Comparison of ENCODE assay signal across 9 cellular contexts in genomic region chr7:103445228-103446020, GRCh38.
DNase-seq lines count a peak whose midpoint lies in the region; ATAC-seq, FAIRE-seq and TF ChIP-seq lines count a peak whose summit lies in the region.
"Had no signal": no experiment of that assay in that cellular context is flagged by ENCODE, and none has a peak within 500 bp of the region (broad histone marks: within the 10 kb centered on the region; RNA-seq: fewer than 3 reads in every experiment).

No MANE protein-coding gene starts in this region.

- no peak for FAIRE-seq in H54 (lab: Jason Lieb, UNC)

- ATAC-seq in GM19351 (IDR thresholded peaks at IDR 0.05; ENCODE audit: unreplicated experiment) = peak; percentile 21
- ATAC-seq in stimulated activated naive B cell treated with anti-CD40 and anti-IgM and Interleukin-4, amounts not matched to agents 10 μg/mL and 1 μg/mL and 100 μg/mL, for 72 hours (replicated peaks) = peak; percentile 38 to 39
- no peak for ATAC-seq in HG02588 (IDR thresholded peaks at IDR 0.05; ENCODE audit: unreplicated experiment)

- TF ChIP-seq CTCF in AG10803 (conservative IDR thresholded peaks at IDR 0.05; ENCODE audit: low read length) = no peak

- H3K9me3 Mint-ChIP-seq in stimulated activated naive B cell treated with anti-CD40 and anti-IgM and Interleukin-4, amounts not matched to agents 10 μg/mL and 1 μg/mL and 100 μg/mL, for 72 hours = peaks cover 0 to 5% of the 10 kb centered on the region in 2 donors

- H3K4me3 ChIP-seq in AG10803 (ENCODE audit: low read length) (peak overlapping the region; percentile 38), iPS-18c (ENCODE audit: insufficient read depth, low read depth, low read length) (peak overlapping the region; percentile 54)
- H3K4me3 ChIP-seq: HAP-1 had no signal

- TF ChIP-seq POLR2A in H54 (IDR thresholded peaks at IDR 0.05; ENCODE audit: low read depth, low read length) = no peak

- H3K4me3 Mint-ChIP-seq in stimulated activated naive B cell treated with anti-CD40 and anti-IgM and Interleukin-4, amounts not matched to agents 10 μg/mL and 1 μg/mL and 100 μg/mL, for 72 hours = peak overlapping the region; percentile 74 to 85

- peaks cover 2% of the 10 kb centered on the region for H3K9me3 ChIP-seq in iPS-18c (ENCODE audit: control insufficient read depth, insufficient read depth, low read length)
- H3K9me3 ChIP-seq: HAP-1 had no signal

- H3K36me3 Mint-ChIP-seq in stimulated activated naive B cell treated with anti-CD40 and anti-IgM and Interleukin-4, amounts not matched to agents 10 μg/mL and 1 μg/mL and 100 μg/mL, for 72 hours = no peaks in the 10 kb centered on the region

- H3K27me3 Mint-ChIP-seq in stimulated activated naive B cell treated with anti-CD40 and anti-IgM and Interleukin-4, amounts not matched to agents 10 μg/mL and 1 μg/mL and 100 μg/mL, for 72 hours = peaks cover 64 to 74% of the 10 kb centered on the region in 2 donors

- DNase-seq in AG10803 (ENCODE audit: low read depth) (no peak), H54 (ENCODE audit: insufficient read length, low spot score) (no peak)
- peak; percentile 53 for DNase-seq in activated CD8-positive, alpha-beta memory T cell treated with anti-CD3 and anti-CD28 coated beads, Interleukin-2, amount 50 U/mL, for 48 hours
- DNase-seq in stimulated activated naive B cell treated with anti-CD40 and anti-IgM and Interleukin-4, amounts not matched to agents 10 μg/mL and 1 μg/mL and 100 μg/mL, for 72 hours = no peak
- DNase-seq in stimulated activated CD4-positive, alpha-beta T cell treated with anti-CD3 and anti-CD28 coated beads, Interleukin-2, amount 100 ng/mL, for 48 hours = no peak

- peaks cover 9 to 15% of the 10 kb centered on the region in 2 donors for H3K4me1 Mint-ChIP-seq in stimulated activated naive B cell treated with anti-CD40 and anti-IgM and Interleukin-4, amounts not matched to agents 10 μg/mL and 1 μg/mL and 100 μg/mL, for 72 hours

- peak overlapping the region; percentile 10 for H3K27ac Mint-ChIP-seq in stimulated activated naive B cell treated with anti-CD40 and anti-IgM and Interleukin-4, amounts not matched to agents 10 μg/mL and 1 μg/mL and 100 μg/mL, for 72 hours
